Comparison of ENCODE assay signal across 8 cellular contexts in the genomic region with DNA sequence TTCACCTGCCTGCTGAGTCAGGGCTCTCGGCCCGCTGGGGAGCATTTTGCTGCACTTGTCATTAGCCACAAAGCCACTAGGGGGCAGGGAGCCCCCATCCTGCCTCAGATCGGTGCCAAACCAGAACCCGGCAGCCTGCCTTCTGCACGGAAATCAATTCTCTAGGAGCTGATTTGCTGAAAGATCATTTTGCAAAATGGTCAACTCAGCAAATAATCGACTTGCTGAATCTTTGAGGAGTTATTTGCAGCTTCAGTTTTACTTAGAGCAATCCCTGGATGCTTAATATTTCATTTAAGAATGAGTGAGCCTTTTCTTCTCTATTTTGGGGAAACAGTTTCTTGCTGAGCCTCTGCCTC. TPM values are rescaled to one million over a fixed set of nuclear protein-coding genes. Genes with fewer than 3 reads are reported as not detected.
DNase-seq lines count a peak whose midpoint lies in the region; ATAC-seq, FAIRE-seq and TF ChIP-seq lines count a peak whose summit lies in the region.

No MANE protein-coding gene starts in this region.

- H3K36me3 ChIP-seq in lower lobe of right lung: no peaks in the 10 kb centered on the region

- ATAC-seq in A549 (peak; percentile 85 to 95), GM18508 (IDR thresholded peaks at IDR 0.05; ENCODE audit: insufficient read depth, unreplicated experiment) (peak; percentile 59), HG03159 (IDR thresholded peaks at IDR 0.05; ENCODE audit: unreplicated experiment) (peak; percentile 43), lower lobe of right lung (peak; percentile 71 to 74)

- no peak for FAIRE-seq in A549 (lab: Jason Lieb, UNC)

- peak; percentile 82 for TF ChIP-seq CTCF in A549 (IDR thresholded peaks at IDR 0.05)
- peak; percentile 41 for TF ChIP-seq CTCF in coronary artery (IDR thresholded peaks at IDR 0.05)
- TF ChIP-seq CTCF in lower lobe of right lung (IDR thresholded peaks at IDR 0.05): peak; percentile 95

- no peaks in the 10 kb centered on the region for H3K4me1 ChIP-seq in A549
- H3K4me1 ChIP-seq in lower lobe of right lung: peaks cover 20% of the 10 kb centered on the region

- no peak for TF ChIP-seq POLR2A in A549 (IDR thresholded peaks at IDR 0.05; ENCODE audit: low read length)

- DNase-seq in A549 (ENCODE audit: low read depth in 1 of 2, low spot score in 1 of 2) (peak; percentile 60 to 84), NCI-H446 (lab: John Stamatoyannopoulos, UW) (peak; percentile 25 to 59), coronary artery (ENCODE audit: low spot score) (no peak), lower lobe of right lung (peak; percentile 87)
- DNase-seq in activated CD4-positive, alpha-beta T cell treated with anti-CD3 and anti-CD28 coated beads for 48 hours: peak; percentile 92
- peak; percentile 81 for DNase-seq in stimulated activated CD8-positive, alpha-beta memory T cell treated with anti-CD3 and anti-CD28 coated beads, Interleukin-12 subunit alpha, Interleukin-12 subunit beta, amount 100 ng/mL, for 1 hour (ENCODE audit: low read depth)

- 1% methylated on average over 6 of the region's 6 CpGs for WGBS in A549 (ENCODE audit: missing lambda C conversion rate)

- H3K4me3 ChIP-seq in A549 (no peak overlapping the region), coronary artery (no peak overlapping the region), lower lobe of right lung (peak overlapping the region; percentile 68)

- H3K27ac ChIP-seq in A549: no peak overlapping the region; a peak in 1 of 6 replicates
- peak overlapping the region in 1 of 2 donors; percentile 82 for H3K27ac ChIP-seq in coronary artery
- peak overlapping the region; percentile 88 for H3K27ac ChIP-seq in lower lobe of right lung

- H3K9me3 ChIP-seq in A549 (no peaks in the 10 kb centered on the region), lower lobe of right lung (no peaks in the 10 kb centered on the region)

- peak; percentile 73 to 82 for TF ChIP-seq RAD21 in A549 (conservative IDR thresholded peaks at IDR 0.05 in 1 of 2, IDR thresholded peaks at IDR 0.05 in 1 of 2)

- intact Hi-C loops in lower lobe of right lung (cut with DNase I): no loop called here

- TF ChIP-seq EP300 in A549 (IDR thresholded peaks at IDR 0.05): no peak

- POLR2A ChIA-PET in A549 (lab: Yijun Ruan, JAX): interaction anchor here (0.6 kb wide), 1 partner anchor 25 kb away, joined by 5 read pairs; no protein-coding TSS in a partner anchor

- no peaks in the 10 kb centered on the region for H3K27me3 ChIP-seq in lower lobe of right lung (ENCODE audit: low read depth)

- no peak overlapping the region for H3K4me2 ChIP-seq in A549

- CTCF ChIA-PET in A549 (lab: Yijun Ruan, JAX): interaction anchor here (0.6 to 1.6 kb wide), 12 partner anchors 10 to 429 kb away, joined by 3 to 7 read pairs (median 4); no protein-coding TSS in a partner anchor

TF ChIP-seq in A549, 52 proteins besides CTCF, POLR2A, EP300 and RAD21:
- TF ChIP-seq ZNF302 (CRISPR knock-in tag; IDR thresholded peaks at IDR 0.05): no peak
- peak; percentile 72 for TF ChIP-seq SMC3 (IDR thresholded peaks at IDR 0.05)
- TF ChIP-seq JUN (IDR thresholded peaks at IDR 0.05): no peak
- peak; percentile 98 for TF ChIP-seq MAFK (IDR thresholded peaks at IDR 0.05; ENCODE audit: partially characterized antibody)
- TF ChIP-seq HOXA7 (CRISPR knock-in tag; IDR thresholded peaks at IDR 0.05): no peak

RNA-seq across cellular contexts. Expression of gene GIMAP8, which starts 1.7 kb away (rescaled TPM):
- polyA plus RNA-seq in A549 (2011; rRNA removed) (not detected in 2 replicates), A549 (2017; fragmentation: RNase III; extraction: RNeasy Plus Mini Kit Qiagen cat#74134 plus additional on column Dnase treatment) (not detected in 3 replicates)
- not detected in 2 replicates for polyA plus RNA-seq in A549 (2012; cell fraction: cytosol; rRNA removed)
- polyA plus RNA-seq in A549 (2012; cell fraction: nucleus; rRNA removed): not detected in 2 replicates
- polyA minus RNA-seq in A549 (2011; rRNA and poly(A)+ RNA removed): not detected in 2 replicates
- 44.4 TPM for total RNA-seq in lower lobe of right lung

Comparison
In these comparisons a context has a peak if more than half of its experiments do, and no peak if none do; other contexts are left out.
1. CTCF ChIP-seq: peak in every context shown above with its lines; median percentile 95 in lower lobe of right lung; 82 in A549; 41 in coronary artery.